Comparison of ENCODE assay signal across 8 cellular contexts in the genomic region with DNA sequence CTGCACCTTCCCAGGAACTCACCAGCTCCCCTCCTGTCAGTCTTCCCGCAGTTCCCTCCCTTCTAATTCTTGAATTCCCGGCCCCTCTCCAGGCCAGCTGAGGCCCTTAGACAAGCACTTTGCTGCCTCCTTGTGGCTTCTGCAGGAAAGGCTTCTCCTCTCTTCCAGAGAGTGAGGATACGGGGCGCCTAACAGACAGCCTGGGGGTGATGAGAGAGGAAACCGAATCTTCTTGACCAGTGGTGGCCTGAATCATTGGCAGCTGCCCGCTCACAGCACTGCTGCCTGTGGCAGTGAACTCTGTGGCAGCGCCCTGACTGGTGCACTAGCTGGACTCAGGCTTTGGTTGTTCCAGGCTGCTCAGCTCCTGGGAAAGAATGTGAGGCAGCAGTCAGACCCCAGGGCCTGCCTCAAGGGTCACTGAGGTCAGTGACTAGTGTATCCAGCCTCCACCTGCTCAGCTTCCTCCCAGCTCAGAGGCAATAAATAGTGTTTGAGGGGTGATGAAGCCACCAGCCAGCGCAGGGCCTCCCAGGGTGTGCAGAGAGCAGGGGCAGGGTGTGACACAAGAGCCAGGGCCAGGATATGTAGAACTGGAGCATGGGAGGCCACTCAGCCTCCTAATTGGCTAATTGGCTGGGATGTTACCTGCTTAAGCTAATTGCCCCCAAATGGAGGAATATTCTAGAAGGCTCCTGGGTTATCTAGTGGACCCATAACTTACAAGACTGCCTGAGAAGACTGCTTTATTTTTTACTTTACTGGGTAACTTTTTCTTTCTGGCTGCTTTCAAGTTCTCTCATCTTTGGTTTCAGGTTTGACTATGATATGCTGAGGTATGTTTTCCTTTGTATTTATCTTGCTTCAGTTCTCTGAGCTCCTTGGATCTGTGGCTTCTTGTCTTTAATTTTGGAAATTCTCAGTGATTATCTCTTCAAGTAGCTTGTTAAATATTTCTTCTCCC. TPM values are rescaled to one million over a fixed set of nuclear protein-coding genes. Genes with fewer than 3 reads are reported as not detected.
DNase-seq lines count a peak whose midpoint lies in the region; ATAC-seq and TF ChIP-seq lines count a peak whose summit lies in the region.

No MANE protein-coding gene starts in this region.

- ATAC-seq in GM21723 (IDR thresholded peaks at IDR 0.05; ENCODE audit: unreplicated experiment) (peak; percentile 68), HG03159 (IDR thresholded peaks at IDR 0.05; ENCODE audit: unreplicated experiment) (no peak)
- peak; percentile 52 for ATAC-seq in central memory CD8-positive, alpha-beta T cell (replicated peaks; ENCODE audit: extremely low read depth, poor library complexity, severe bottlenecking)

- peaks cover 3% of the 10 kb centered on the region; the same call in 1 of the 2 replicates for H3K4me1 ChIP-seq in BE2C

- peaks cover 12% of the 10 kb centered on the region for H3K4me1 Mint-ChIP-seq in central memory CD8-positive, alpha-beta T cell

- H3K27ac Mint-ChIP-seq in central memory CD8-positive, alpha-beta T cell (ENCODE audit: low read depth) = no peak overlapping the region

- DNase-seq in BE2C = peak; percentile 86
- DNase-seq in NCI-H2107 treated with DMSO at 0.1 percent for 48 hours (lab: John Stamatoyannopoulos, UW; ENCODE audit: unreplicated experiment) = peak; percentile 92
- DNase-seq in central memory CD8-positive, alpha-beta T cell (ENCODE audit: low spot score in 2 of 2) = peak in 1 of 2 donors; percentile 21
- peak; percentile 54 for DNase-seq in kidney epithelial cell (ENCODE audit: low read depth)
- peak in 3 of 4 experiments; percentile 24 to 28 (median 27) for DNase-seq in stimulated activated CD4-positive, alpha-beta T cell treated with anti-CD3 and anti-CD28 coated beads, Interleukin-1b, Interleukin-23, amount 100 ng/mL, for 24 hours (ENCODE audit: low read depth in 4 of 4, low spot score in 1 of 4)

- no peak overlapping the region for H3K27ac ChIP-seq in VCaP

- H3K27me3 ChIP-seq in BE2C = no peaks in the 10 kb centered on the region
- no peaks in the 10 kb centered on the region for H3K27me3 ChIP-seq in kidney epithelial cell (ENCODE audit: control insufficient read depth, insufficient read depth, low read length)

- no peaks in the 10 kb centered on the region for H3K27me3 Mint-ChIP-seq in central memory CD8-positive, alpha-beta T cell

- no peaks in the 10 kb centered on the region for H3K9me3 Mint-ChIP-seq in central memory CD8-positive, alpha-beta T cell

- H3K9me3 ChIP-seq in BE2C = no peaks in the 10 kb centered on the region

- H3K4me3 Mint-ChIP-seq in central memory CD8-positive, alpha-beta T cell = no peak overlapping the region

- peaks cover 7% of the 10 kb centered on the region for H3K36me3 Mint-ChIP-seq in central memory CD8-positive, alpha-beta T cell (ENCODE audit: insufficient read depth)

- H3K36me3 ChIP-seq in BE2C (peaks cover 7% of the 10 kb centered on the region), kidney epithelial cell (ENCODE audit: control insufficient read depth, insufficient read depth, low read length) (no peaks in the 10 kb centered on the region)

- TF ChIP-seq CTCF in BE2C (IDR thresholded peaks at IDR 0.05; ENCODE audit: low read depth, low read length) (peak; percentile 96), VCaP (conservative IDR thresholded peaks at IDR 0.05) (peak; percentile 90), kidney epithelial cell (IDR thresholded peaks at IDR 0.05; ENCODE audit: insufficient read depth, low read length, poor library complexity, severe bottlenecking) (peak; percentile 94)

- no peak overlapping the region for H3K4me3 ChIP-seq in BE2C (ENCODE audit: low read depth, low read length)
- no peak overlapping the region for H3K4me3 ChIP-seq in kidney epithelial cell (ENCODE audit: low read depth, low read length)

RNA-seq across cellular contexts. Expression of gene MCRS1, which starts 12.9 kb away (rescaled TPM):
- polyA plus RNA-seq in BE2C (2012; ENCODE audit: insufficient read depth, insufficient read length, low read depth) = 104 TPM
- 76.3 and 79.7 TPM in 2 replicates for total RNA-seq in kidney epithelial cell

RNA-seq across cellular contexts. Expression of gene FAM186B, which starts 24.6 kb away (rescaled TPM):
- polyA plus RNA-seq in BE2C (2012; ENCODE audit: insufficient read depth, insufficient read length, low read depth) = 1.1 TPM
- 0.14 and 0.21 TPM in 2 replicates for total RNA-seq in kidney epithelial cell

RNA-seq across cellular contexts. Expression of gene KCNH3, which starts 42.0 kb away (rescaled TPM):
- 0.52 TPM for polyA plus RNA-seq in BE2C (2012; ENCODE audit: insufficient read depth, insufficient read length, low read depth)
- total RNA-seq in kidney epithelial cell = 0.21 and 0.41 TPM in 2 replicates

RNA-seq across cellular contexts. Expression of gene PRPF40B, which starts 42.5 kb away (rescaled TPM):
- 32.2 TPM for polyA plus RNA-seq in BE2C (2012; ENCODE audit: insufficient read depth, insufficient read length, low read depth)
- 15.3 and 16.3 TPM in 2 replicates for total RNA-seq in kidney epithelial cell
